ENCODE assay signal across 5 cellular contexts in the genomic region with DNA sequence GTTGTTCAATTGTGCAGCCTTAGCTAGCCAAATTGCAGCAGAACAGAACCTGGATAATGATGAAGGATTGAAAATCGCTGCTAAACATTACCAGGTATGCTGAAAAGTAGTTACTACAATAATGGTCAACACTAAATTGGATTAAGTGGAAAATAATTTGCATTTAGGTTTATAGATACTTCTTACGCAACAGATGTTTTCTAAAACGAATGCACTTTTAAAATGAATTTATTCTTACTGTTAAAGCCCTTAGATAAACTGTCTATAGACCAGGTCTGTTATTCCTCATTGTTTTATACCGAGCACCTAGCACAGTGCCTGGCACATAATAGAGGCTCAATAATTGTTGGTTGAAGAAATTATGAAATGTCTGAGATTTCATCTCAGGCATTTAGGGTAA.
A peak's percentile ranks its signal among the peaks of the same experiment; 100 is the strongest.
TF ChIP-seq lines count a peak whose summit lies in the region.

No MANE protein-coding gene starts in this region.

TF ChIP-seq in HepG2, 621 proteins besides CTCF, POLR2A, EP300 and RAD21:
- TF ChIP-seq CEBPB (IDR thresholded peaks at IDR 0.05; ENCODE audit: borderline replicate concordance, low read depth, low read length) (peak; percentile 8; the same call in 1 of the 2 replicates), ZNF784 (CRISPR knock-in tag; IDR thresholded peaks at IDR 0.05; ENCODE audit: borderline replicate concordance) (no peak)
TF ChIP-seq in HepG2: peak in this region for 1.

TF ChIP-seq in IMR-90, 13 proteins besides CTCF, POLR2A, EP300 and RAD21:
- TF ChIP-seq NFE2L2 (IDR thresholded peaks at IDR 0.05; ENCODE audit: low read depth, low read length) (no peak), CHD1 (IDR thresholded peaks at IDR 0.05; ENCODE audit: low read depth, low read length) (no peak), SMC3 (IDR thresholded peaks at IDR 0.05; ENCODE audit: low read depth, low read length) (no peak), CEBPB (IDR thresholded peaks at IDR 0.05; ENCODE audit: low read depth, low read length) (peak; percentile 69)

TF ChIP-seq in K562, 482 proteins besides CTCF, POLR2A, EP300 and RAD21:
- TF ChIP-seq, protein P1, sequence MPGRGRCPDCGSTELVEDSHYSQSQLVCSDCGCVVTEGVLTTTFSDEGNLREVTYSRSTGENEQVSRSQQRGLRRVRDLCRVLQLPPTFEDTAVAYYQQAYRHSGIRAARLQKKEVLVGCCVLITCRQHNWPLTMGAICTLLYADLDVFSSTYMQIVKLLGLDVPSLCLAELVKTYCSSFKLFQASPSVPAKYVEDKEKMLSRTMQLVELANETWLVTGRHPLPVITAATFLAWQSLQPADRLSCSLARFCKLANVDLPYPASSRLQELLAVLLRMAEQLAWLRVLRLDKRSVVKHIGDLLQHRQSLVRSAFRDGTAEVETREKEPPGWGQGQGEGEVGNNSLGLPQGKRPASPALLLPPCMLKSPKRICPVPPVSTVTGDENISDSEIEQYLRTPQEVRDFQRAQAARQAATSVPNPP (IDR thresholded peaks at IDR 0.05; ENCODE audit: borderline replicate concordance, insufficient read depth, insufficient read length) = no peak
- TF ChIP-seq CEBPB (tag; IDR thresholded peaks at IDR 0.05) (peak; percentile 84), MECOM (CRISPR knock-in tag; IDR thresholded peaks at IDR 0.05) (no peak), NONO (IDR thresholded peaks at IDR 0.05; ENCODE audit: low read depth in 2 of 2, low read length in 1 of 2) (no peak), CEBPG (CRISPR knock-in tag; IDR thresholded peaks at IDR 0.05) (no peak), CEBPG (tag; conservative IDR thresholded peaks at IDR 0.05 in 1 of 2, IDR thresholded peaks at IDR 0.05 in 1 of 2) (peak in 1 of 2 experiments; percentile 81; a peak in 2 of 4 replicates)

TF ChIP-seq in H1, 55 proteins besides CTCF, POLR2A, EP300 and RAD21:
- TF ChIP-seq CBX8 (IDR thresholded peaks at IDR 0.05; ENCODE audit: borderline replicate concordance, low read depth, low read length) (no peak), BACH1 (IDR thresholded peaks at IDR 0.05; ENCODE audit: low read length) (no peak), CEBPB (IDR thresholded peaks at IDR 0.05; ENCODE audit: low read depth, low read length) (peak; percentile 20; the same call in 1 of the 2 replicates)

TF ChIP-seq in WTC11, 78 proteins besides CTCF, POLR2A, EP300 and RAD21:
- TF ChIP-seq RELA (CRISPR knock-in tag; IDR thresholded peaks at IDR 0.05; ENCODE audit: borderline replicate concordance) (no peak), TCF7 (CRISPR knock-in tag; IDR thresholded peaks at IDR 0.05; ENCODE audit: low read depth) (no peak)
- TF ChIP-seq, protein P2, sequence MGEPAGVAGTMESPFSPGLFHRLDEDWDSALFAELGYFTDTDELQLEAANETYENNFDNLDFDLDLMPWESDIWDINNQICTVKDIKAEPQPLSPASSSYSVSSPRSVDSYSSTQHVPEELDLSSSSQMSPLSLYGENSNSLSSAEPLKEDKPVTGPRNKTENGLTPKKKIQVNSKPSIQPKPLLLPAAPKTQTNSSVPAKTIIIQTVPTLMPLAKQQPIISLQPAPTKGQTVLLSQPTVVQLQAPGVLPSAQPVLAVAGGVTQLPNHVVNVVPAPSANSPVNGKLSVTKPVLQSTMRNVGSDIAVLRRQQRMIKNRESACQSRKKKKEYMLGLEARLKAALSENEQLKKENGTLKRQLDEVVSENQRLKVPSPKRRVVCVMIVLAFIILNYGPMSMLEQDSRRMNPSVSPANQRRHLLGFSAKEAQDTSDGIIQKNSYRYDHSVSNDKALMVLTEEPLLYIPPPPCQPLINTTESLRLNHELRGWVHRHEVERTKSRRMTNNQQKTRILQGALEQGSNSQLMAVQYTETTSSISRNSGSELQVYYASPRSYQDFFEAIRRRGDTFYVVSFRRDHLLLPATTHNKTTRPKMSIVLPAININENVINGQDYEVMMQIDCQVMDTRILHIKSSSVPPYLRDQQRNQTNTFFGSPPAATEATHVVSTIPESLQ (CRISPR knock-in tag; IDR thresholded peaks at IDR 0.05) = no peak
- TF ChIP-seq, protein P3, sequence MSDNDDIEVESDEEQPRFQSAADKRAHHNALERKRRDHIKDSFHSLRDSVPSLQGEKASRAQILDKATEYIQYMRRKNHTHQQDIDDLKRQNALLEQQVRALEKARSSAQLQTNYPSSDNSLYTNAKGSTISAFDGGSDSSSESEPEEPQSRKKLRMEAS (CRISPR knock-in tag; IDR thresholded peaks at IDR 0.05) = no peak
- TF ChIP-seq, protein P4, sequence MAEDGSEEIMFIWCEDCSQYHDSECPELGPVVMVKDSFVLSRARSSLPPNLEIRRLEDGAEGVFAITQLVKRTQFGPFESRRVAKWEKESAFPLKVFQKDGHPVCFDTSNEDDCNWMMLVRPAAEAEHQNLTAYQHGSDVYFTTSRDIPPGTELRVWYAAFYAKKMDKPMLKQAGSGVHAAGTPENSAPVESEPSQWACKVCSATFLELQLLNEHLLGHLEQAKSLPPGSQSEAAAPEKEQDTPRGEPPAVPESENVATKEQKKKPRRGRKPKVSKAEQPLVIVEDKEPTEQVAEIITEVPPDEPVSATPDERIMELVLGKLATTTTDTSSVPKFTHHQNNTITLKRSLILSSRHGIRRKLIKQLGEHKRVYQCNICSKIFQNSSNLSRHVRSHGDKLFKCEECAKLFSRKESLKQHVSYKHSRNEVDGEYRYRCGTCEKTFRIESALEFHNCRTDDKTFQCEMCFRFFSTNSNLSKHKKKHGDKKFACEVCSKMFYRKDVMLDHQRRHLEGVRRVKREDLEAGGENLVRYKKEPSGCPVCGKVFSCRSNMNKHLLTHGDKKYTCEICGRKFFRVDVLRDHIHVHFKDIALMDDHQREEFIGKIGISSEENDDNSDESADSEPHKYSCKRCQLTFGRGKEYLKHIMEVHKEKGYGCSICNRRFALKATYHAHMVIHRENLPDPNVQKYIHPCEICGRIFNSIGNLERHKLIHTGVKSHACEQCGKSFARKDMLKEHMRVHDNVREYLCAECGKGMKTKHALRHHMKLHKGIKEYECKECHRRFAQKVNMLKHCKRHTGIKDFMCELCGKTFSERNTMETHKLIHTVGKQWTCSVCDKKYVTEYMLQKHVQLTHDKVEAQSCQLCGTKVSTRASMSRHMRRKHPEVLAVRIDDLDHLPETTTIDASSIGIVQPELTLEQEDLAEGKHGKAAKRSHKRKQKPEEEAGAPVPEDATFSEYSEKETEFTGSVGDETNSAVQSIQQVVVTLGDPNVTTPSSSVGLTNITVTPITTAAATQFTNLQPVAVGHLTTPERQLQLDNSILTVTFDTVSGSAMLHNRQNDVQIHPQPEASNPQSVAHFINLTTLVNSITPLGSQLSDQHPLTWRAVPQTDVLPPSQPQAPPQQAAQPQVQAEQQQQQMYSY (CRISPR knock-in tag; IDR thresholded peaks at IDR 0.05) = no peak
TF ChIP-seq in WTC11: peak in this region for 0.
